1 cellular context compared by ENCODE assay signal in genomic region chr12:81081726-81082125, GRCh38.
TF ChIP-seq lines count a peak whose summit lies in the region.

No MANE protein-coding gene starts in this region.

TF ChIP-seq in HepG2, 621 proteins besides CTCF, POLR2A, EP300 and RAD21:
- TF ChIP-seq ZKSCAN5 (CRISPR knock-in tag; IDR thresholded peaks at IDR 0.05) (no peak), ZNF3 (CRISPR knock-in tag; IDR thresholded peaks at IDR 0.05) (no peak), SUZ12 (IDR thresholded peaks at IDR 0.05; ENCODE audit: low read depth, low read length) (no peak), STAT6 (CRISPR knock-in tag; IDR thresholded peaks at IDR 0.05; ENCODE audit: borderline replicate concordance) (no peak), JUND (CRISPR knock-in tag; IDR thresholded peaks at IDR 0.05) (no peak), ELF4 (CRISPR knock-in tag; IDR thresholded peaks at IDR 0.05; ENCODE audit: borderline replicate concordance) (no peak), ZNF576 (CRISPR knock-in tag; IDR thresholded peaks at IDR 0.05) (no peak), SRSF1 (optimal IDR thresholded peaks at IDR 0.05; ENCODE audit: low read depth, low read length) (no peak), TRIM22 (IDR thresholded peaks at IDR 0.05) (no peak), CREB3 (CRISPR knock-in tag; IDR thresholded peaks at IDR 0.05) (no peak), ZBTB10 (CRISPR knock-in tag; IDR thresholded peaks at IDR 0.05; ENCODE audit: borderline replicate concordance) (no peak), ZBTB25 (CRISPR knock-in tag; IDR thresholded peaks at IDR 0.05) (no peak), ZNF629 (CRISPR knock-in tag; conservative IDR thresholded peaks at IDR 0.05) (no peak)
